7 cellular contexts compared by ENCODE assay signal in genomic region chr2:54657664-54658083, GRCh38.
DNase-seq lines count a peak whose midpoint lies in the region; ATAC-seq, FAIRE-seq and TF ChIP-seq lines count a peak whose summit lies in the region.

No MANE protein-coding gene starts in this region.

- TF ChIP-seq CTCF in HEK293 (tag by site-specific recombination; IDR thresholded peaks at IDR 0.05) (peak; percentile 35; the same call in 1 of the 2 replicates), brain (conservative IDR thresholded peaks at IDR 0.05) (peak; percentile 51 to 74), HepG2 (CRISPR knock-in tag; IDR thresholded peaks at IDR 0.05) (peak; percentile 85), stomach (IDR thresholded peaks at IDR 0.05) (peak in 4 of 7 experiments; percentile 47 to 66 (median 58))

- H3K4me3 Mint-ChIP-seq in brain: no peak overlapping the region
- H3K4me3 Mint-ChIP-seq in activated T-helper 17 cell treated with anti-CD3 and anti-CD28 coated beads, Interleukin-2, amount 50 U/mL, for 72 hours: no peak overlapping the region

- no peaks in the 10 kb centered on the region for H3K79me2 ChIP-seq in HepG2 (ENCODE audit: insufficient read depth, low read length)

- H3K9me3 Mint-ChIP-seq in brain: no peaks in the 10 kb centered on the region
- no peaks in the 10 kb centered on the region for H3K9me3 Mint-ChIP-seq in activated T-helper 17 cell treated with anti-CD3 and anti-CD28 coated beads, Interleukin-2, amount 50 U/mL, for 72 hours

- 87% methylated on average over 12 of the region's 12 CpGs for WGBS in HepG2 (ENCODE audit: low lambda C conversion rate)
- 73 to 77% (median 75%) methylated on average over 12 of the region's 12 CpGs for WGBS in stomach, 5 donors

- FAIRE-seq in HepG2 (lab: Jason Lieb, UNC): peak; percentile 68

- TF ChIP-seq POLR2A in HepG2 (IDR thresholded peaks at IDR 0.05; ENCODE audit: insufficient read depth in 1 of 2, low read depth in 2 of 2, low read length in 2 of 2) (no peak), stomach (IDR thresholded peaks at IDR 0.05) (no peak)

- H3K4me1 ChIP-seq in HEK293 (ENCODE audit: control insufficient read depth, insufficient read depth, low read length): no peaks in the 10 kb centered on the region
- peaks cover 12% of the 10 kb centered on the region for H3K4me1 ChIP-seq in HepG2 (ENCODE audit: insufficient read depth, low read length)
- peaks cover 0 to 17% (median 8%) of the 10 kb centered on the region in 4 donors for H3K4me1 ChIP-seq in stomach

- no peaks in the 10 kb centered on the region for H3K27me3 Mint-ChIP-seq in brain
- H3K27me3 Mint-ChIP-seq in activated T-helper 17 cell treated with anti-CD3 and anti-CD28 coated beads, Interleukin-2, amount 50 U/mL, for 72 hours: no peaks in the 10 kb centered on the region

- DNase-seq in ELF-1 (ENCODE audit: low read depth, low spot score) (peak; percentile 47), SHP77 treated with DMSO at 0.1 percent for 48 hours (lab: John Stamatoyannopoulos, UW) (peak; percentile 45), HepG2 (ENCODE audit: low spot score) (peak; percentile 62), stomach (peak; percentile 82)

- peak; percentile 57 for TF ChIP-seq RAD21 in HepG2 (CRISPR knock-in tag; IDR thresholded peaks at IDR 0.05)

- CTCF ChIA-PET in HEK293 (lab: Yijun Ruan, JAX) (interaction anchor here (0.6 to 3.9 kb wide), 4 partner anchors 8 to 47 kb away, joined by 3 to 22 read pairs (median 6); no protein-coding TSS in a partner anchor), HepG2 (lab: Yijun Ruan, JAX; ENCODE audit: low intra/inter-chr PET ratio, low total read pairs) (interaction anchor here (1.5 to 3.3 kb wide), 2 partner anchors 47 to 135 kb away, joined by 4 to 22 read pairs; no protein-coding TSS in a partner anchor)

- no peak for TF ChIP-seq EP300 in HepG2 (IDR thresholded peaks at IDR 0.05; ENCODE audit: low read depth in 2 of 2, low read length in 2 of 2)
- no peak for TF ChIP-seq EP300 in HepG2 (CRISPR knock-in tag; IDR thresholded peaks at IDR 0.05; ENCODE audit: borderline replicate concordance)
- no peak for TF ChIP-seq EP300 in stomach (IDR thresholded peaks at IDR 0.05)

- peaks cover 4% of the 10 kb centered on the region; the same call in 1 of the 2 replicates for H4K20me1 ChIP-seq in HepG2 (ENCODE audit: insufficient read depth, low read length)

- peaks cover 86% of the 10 kb centered on the region for H3K36me3 Mint-ChIP-seq in brain
- peaks cover 100% of the 10 kb centered on the region for H3K36me3 Mint-ChIP-seq in activated T-helper 17 cell treated with anti-CD3 and anti-CD28 coated beads, Interleukin-2, amount 50 U/mL, for 72 hours (ENCODE audit: low read depth)

- H3K4me3 ChIP-seq in HEK293 (ENCODE audit: low read depth, low read length) (no peak overlapping the region), HepG2 (replicated peaks in 1 of 3; ENCODE audit: insufficient read depth in 1 of 3, low read depth in 2 of 3, low read length in 3 of 3) (no peak overlapping the region), stomach (no peak overlapping the region)

- POLR2A ChIA-PET in HEK293 (lab: Yijun Ruan, JAX): no interaction called here
- POLR2A ChIA-PET in HepG2 (lab: Yijun Ruan, JAX): interaction anchor here (2.5 kb wide), 1 partner anchor 9 kb away, joined by 7 read pairs; no protein-coding TSS in a partner anchor

- no TSS peak for BruUV-seq in HepG2 (replicated peaks; lab: Mats Ljungman, UMichigan)

- H3K27ac Mint-ChIP-seq in brain: peak overlapping the region; percentile 67 to 95 (median 77)
- no peak overlapping the region for H3K27ac Mint-ChIP-seq in activated T-helper 17 cell treated with anti-CD3 and anti-CD28 coated beads, Interleukin-2, amount 50 U/mL, for 72 hours

- H2AFZ ChIP-seq in HepG2 (ENCODE audit: low read length): no peak overlapping the region

- in situ Hi-C loops in HepG2 (cut with HindIII; ENCODE audit: extremely low pct_ligation_motif_present, low pct_unique_long_range_greater_than_20kb): no loop called here

- intact Hi-C loops in HepG2 (cut with micrococcal nuclease; ENCODE audit: unreplicated experiment): loop anchor here (1.0 kb wide), 1 partner anchor 47 kb away; no protein-coding TSS in a partner anchor
- intact Hi-C loops in stomach (cut with DNase I; ENCODE audit: low total_unique reads): loop anchor here (10.0 kb wide), 1 partner anchor 47 kb away; no protein-coding TSS in a partner anchor

- H3K9me3 ChIP-seq in HEK293 (ENCODE audit: control insufficient read depth, insufficient read depth, low read depth, low read length): no peaks in the 10 kb centered on the region
- no peaks in the 10 kb centered on the region for H3K9me3 ChIP-seq in HepG2 (ENCODE audit: low read length)
- H3K9me3 ChIP-seq in stomach: no peaks in the 10 kb centered on the region

- H3K4me1 Mint-ChIP-seq in brain: peaks cover 25% of the 10 kb centered on the region
- H3K4me1 Mint-ChIP-seq in activated T-helper 17 cell treated with anti-CD3 and anti-CD28 coated beads, Interleukin-2, amount 50 U/mL, for 72 hours: peaks cover 9% of the 10 kb centered on the region

- H3K27me3 ChIP-seq in HepG2 (ENCODE audit: control insufficient read depth in 1 of 2, insufficient read depth in 2 of 2, low read length in 2 of 2): no peaks in the 10 kb centered on the region
- no peaks in the 10 kb centered on the region for H3K27me3 ChIP-seq in stomach

- no peak overlapping the region for H3K27ac ChIP-seq in HEK293 (ENCODE audit: extremely low read depth, low read depth, low read length)
- no peak overlapping the region for H3K27ac ChIP-seq in HepG2 (ENCODE audit: extremely low read length, insufficient read depth, low read length)
- H3K27ac ChIP-seq in stomach: peak overlapping the region in 3 of 5 donors; percentile 15 to 59 (median 32)

- no peak overlapping the region for H3K4me2 ChIP-seq in HepG2 (ENCODE audit: low read depth, low read length)

- peak; percentile 79 for ATAC-seq in HepG2
- no peak for ATAC-seq in activated T-helper 17 cell treated with anti-CD3 and anti-CD28 coated beads, Interleukin-2, amount 50 U/mL, for 72 hours (replicated peaks)

- no peak overlapping the region for H3K9ac ChIP-seq in HepG2 (ENCODE audit: insufficient read depth, low read depth, low read length)

- H3K36me3 ChIP-seq in HEK293 (ENCODE audit: control insufficient read depth in 2 of 2, insufficient read depth in 1 of 2, low read length in 2 of 2) (peaks cover 14 to 99% of the 10 kb centered on the region in 2 experiments; a peak in 2 of 3 replicates), HepG2 (replicated peaks in 1 of 2; ENCODE audit: control insufficient read depth in 1 of 2, insufficient read depth in 2 of 2, low read length in 2 of 2) (peaks cover 58 to 99% of the 10 kb centered on the region in 2 experiments), stomach (peaks cover 81 to 100% (median 99%) of the 10 kb centered on the region in 4 donors)

TF ChIP-seq in HEK293, 187 proteins besides CTCF, POLR2A, EP300 and RAD21:
- no peak for TF ChIP-seq KLF8 (tag by site-specific recombination; IDR thresholded peaks at IDR 0.05)
- TF ChIP-seq ZNF654 (tag by site-specific recombination; IDR thresholded peaks at IDR 0.05; ENCODE audit: low read depth): peak; percentile 18
- TF ChIP-seq GLIS1 (tag by site-specific recombination; IDR thresholded peaks at IDR 0.05): no peak

TF ChIP-seq in HepG2, 621 proteins besides CTCF, POLR2A, EP300 and RAD21 (continues in another document):
- TF ChIP-seq, protein P1, sequence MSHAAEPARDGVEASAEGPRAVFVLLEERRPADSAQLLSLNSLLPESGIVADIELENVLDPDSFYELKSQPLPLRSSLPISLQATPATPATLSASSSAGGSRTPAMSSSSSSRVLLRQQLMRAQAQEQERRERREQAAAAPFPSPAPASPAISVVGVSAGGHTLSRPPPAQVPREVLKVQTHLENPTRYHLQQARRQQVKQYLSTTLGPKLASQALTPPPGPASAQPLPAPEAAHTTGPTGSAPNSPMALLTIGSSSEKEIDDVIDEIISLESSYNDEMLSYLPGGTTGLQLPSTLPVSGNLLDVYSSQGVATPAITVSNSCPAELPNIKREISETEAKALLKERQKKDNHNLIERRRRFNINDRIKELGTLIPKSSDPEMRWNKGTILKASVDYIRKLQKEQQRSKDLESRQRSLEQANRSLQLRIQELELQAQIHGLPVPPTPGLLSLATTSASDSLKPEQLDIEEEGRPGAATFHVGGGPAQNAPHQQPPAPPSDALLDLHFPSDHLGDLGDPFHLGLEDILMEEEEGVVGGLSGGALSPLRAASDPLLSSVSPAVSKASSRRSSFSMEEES (CRISPR knock-in tag; IDR thresholded peaks at IDR 0.05): no peak
- TF ChIP-seq ZNF354B (CRISPR knock-in tag; IDR thresholded peaks at IDR 0.05) (no peak), KLF15 (CRISPR knock-in tag; IDR thresholded peaks at IDR 0.05; ENCODE audit: borderline replicate concordance) (no peak), ZNF674 (CRISPR knock-in tag; IDR thresholded peaks at IDR 0.05; ENCODE audit: low read depth) (no peak), ZNF781 (CRISPR knock-in tag; IDR thresholded peaks at IDR 0.05; ENCODE audit: borderline replicate concordance, not compliant biosample characterization) (peak; percentile 80), ZSCAN29 (CRISPR knock-in tag; conservative IDR thresholded peaks at IDR 0.05) (no peak), MNT (IDR thresholded peaks at IDR 0.05) (no peak), RXRB (CRISPR knock-in tag; IDR thresholded peaks at IDR 0.05; ENCODE audit: borderline replicate concordance) (no peak), ATRX (CRISPR knock-in tag; IDR thresholded peaks at IDR 0.05; ENCODE audit: borderline replicate concordance) (no peak)
- TF ChIP-seq, protein P2, sequence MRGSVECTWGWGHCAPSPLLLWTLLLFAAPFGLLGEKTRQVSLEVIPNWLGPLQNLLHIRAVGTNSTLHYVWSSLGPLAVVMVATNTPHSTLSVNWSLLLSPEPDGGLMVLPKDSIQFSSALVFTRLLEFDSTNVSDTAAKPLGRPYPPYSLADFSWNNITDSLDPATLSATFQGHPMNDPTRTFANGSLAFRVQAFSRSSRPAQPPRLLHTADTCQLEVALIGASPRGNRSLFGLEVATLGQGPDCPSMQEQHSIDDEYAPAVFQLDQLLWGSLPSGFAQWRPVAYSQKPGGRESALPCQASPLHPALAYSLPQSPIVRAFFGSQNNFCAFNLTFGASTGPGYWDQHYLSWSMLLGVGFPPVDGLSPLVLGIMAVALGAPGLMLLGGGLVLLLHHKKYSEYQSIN (CRISPR knock-in tag; IDR thresholded peaks at IDR 0.05; ENCODE audit: borderline replicate concordance): no peak

Comparison
In these comparisons a context has a peak if more than half of its experiments do, and no peak if none do; other contexts are left out.
1. H3K27ac ChIP-seq: peak in stomach (3 of 5); none in HEK293 (single experiment) and HepG2 (single experiment).
2. CTCF ChIP-seq: peak in every context shown above with its lines; median percentile 85 in HepG2; 62 in brain; 58 in stomach; 35 in HEK293.
3. Peak in every context shown above with its lines, with median percentiles within 50 percentile points of each other: DNase-seq.